In genomic region chr7:152202056-152202455, GRCh38 we compare ENCODE assay signal across 20 cellular contexts.
A peak's percentile ranks its signal among the peaks of the same experiment; 100 is the strongest.
DNase-seq lines count a peak whose midpoint lies in the region; ATAC-seq and TF ChIP-seq lines count a peak whose summit lies in the region.
"Had no signal": no experiment of that assay in that cellular context is flagged by ENCODE, and none has a peak within 500 bp of the region (broad histone marks: within the 10 kb centered on the region; RNA-seq: fewer than 3 reads in every experiment).

No MANE protein-coding gene starts in this region.

- H3K79me2 ChIP-seq in osteoblast (ENCODE audit: insufficient read depth, low read length): no peaks in the 10 kb centered on the region

- POLR2A ChIA-PET in activated CD4-positive, alpha-beta memory T cell treated with anti-CD3 and anti-CD28 coated beads, Interleukin-2, amount 10 ng/mL, durations not matched to agents 7 days and 5 days (lab: Charles Lee): no interaction called here

- no peak overlapping the region for H3K27ac Mint-ChIP-seq in activated CD4-positive, alpha-beta memory T cell treated with anti-CD3 and anti-CD28 coated beads, Interleukin-2, amount 10 ng/mL, durations not matched to agents 7 days and 5 days
- H3K27ac Mint-ChIP-seq: activated CD4-positive, alpha-beta T cell treated with anti-CD3 and anti-CD28 coated beads, Interleukin-2, amount 10 ng/mL, durations not matched to agents 24 days and 14 days had no signal

- H3K4me1 ChIP-seq in RWPE2 (ENCODE audit: insufficient read depth, poor library complexity, severe bottlenecking) (peaks cover 22% of the 10 kb centered on the region), osteoblast (ENCODE audit: insufficient read depth, low read length) (peaks cover 18% of the 10 kb centered on the region)
- H3K4me1 ChIP-seq: colonic mucosa, esophagus muscularis mucosa, uterus had no signal

- peaks cover 33% of the 10 kb centered on the region for H3K36me3 Mint-ChIP-seq in activated CD4-positive, alpha-beta memory T cell treated with anti-CD3 and anti-CD28 coated beads, Interleukin-2, amount 10 ng/mL, durations not matched to agents 7 days and 5 days (ENCODE audit: low read depth)

- no peaks in the 10 kb centered on the region for H3K9me3 ChIP-seq in RWPE2 (ENCODE audit: severe bottlenecking)
- no peaks in the 10 kb centered on the region for H3K9me3 ChIP-seq in osteoblast (ENCODE audit: low read depth, low read length)
- H3K9me3 ChIP-seq: colonic mucosa, esophagus muscularis mucosa, HAP-1, uterus had no signal

- H3K27me3 ChIP-seq in RWPE2 (ENCODE audit: insufficient read depth, poor library complexity, severe bottlenecking) (no peaks in the 10 kb centered on the region), osteoblast (ENCODE audit: insufficient read depth, low read length) (no peaks in the 10 kb centered on the region)
- H3K27me3 ChIP-seq: colonic mucosa, esophagus muscularis mucosa, uterus had no signal

- H2AFZ ChIP-seq in osteoblast (ENCODE audit: low read length): no peak overlapping the region

- TF ChIP-seq CTCF in RWPE2 (IDR thresholded peaks at IDR 0.05; ENCODE audit: poor library complexity, severe bottlenecking) (no peak), osteoblast (IDR thresholded peaks at IDR 0.05; ENCODE audit: extremely low read depth, low read depth, low read length) (no peak)

- DNase-seq in COLO829 (ENCODE audit: low spot score) (peak; percentile 8), RWPE2 (ENCODE audit: low spot score) (no peak), fibroblast of gingiva (ENCODE audit: low read depth) (peak; percentile 60), osteoblast (ENCODE audit: insufficient read length, low spot score, missing footprints) (peak; percentile 41), retina (no peak), NCI-H2196 treated with DMSO at 0.1 percent for 48 hours (lab: John Stamatoyannopoulos, UW; ENCODE audit: unreplicated experiment) (no peak)
- no peak for DNase-seq in activated CD4-positive, alpha-beta memory T cell treated with anti-CD3 and anti-CD28 coated beads, Interleukin-2, amount 10 ng/mL, durations not matched to agents 7 days and 5 days
- DNase-seq: activated CD4-positive, alpha-beta T cell treated with anti-CD3 and anti-CD28 coated beads, Interleukin-2, amount 10 ng/mL, durations not matched to agents 24 days and 14 days; C1 segment of cervical spinal cord; colonic mucosa; DMS79; NCI-H1092 treated with DMSO at 0.1 percent for 48 hours; NCI-H226; stimulated activated naive CD8-positive, alpha-beta T cell treated with anti-CD3 and anti-CD28 coated beads, Interleukin-15, amount 100 ng/mL, for 72 hours; T1000; uterus had no signal

- no peak overlapping the region for H3K4me2 ChIP-seq in osteoblast (ENCODE audit: insufficient read depth, low read length)

- no peaks in the 10 kb centered on the region for H3K9me3 Mint-ChIP-seq in activated CD4-positive, alpha-beta memory T cell treated with anti-CD3 and anti-CD28 coated beads, Interleukin-2, amount 10 ng/mL, durations not matched to agents 7 days and 5 days
- H3K9me3 Mint-ChIP-seq: activated CD4-positive, alpha-beta T cell treated with anti-CD3 and anti-CD28 coated beads, Interleukin-2, amount 10 ng/mL, durations not matched to agents 24 days and 14 days; stimulated activated naive CD8-positive, alpha-beta T cell treated with anti-CD3 and anti-CD28 coated beads, Interleukin-15, amount 100 ng/mL, for 72 hours had no signal

- no peaks in the 10 kb centered on the region for H3K4me1 Mint-ChIP-seq in activated CD4-positive, alpha-beta memory T cell treated with anti-CD3 and anti-CD28 coated beads, Interleukin-2, amount 10 ng/mL, durations not matched to agents 7 days and 5 days
- H3K4me1 Mint-ChIP-seq: activated CD4-positive, alpha-beta T cell treated with anti-CD3 and anti-CD28 coated beads, Interleukin-2, amount 10 ng/mL, durations not matched to agents 24 days and 14 days; stimulated activated naive CD8-positive, alpha-beta T cell treated with anti-CD3 and anti-CD28 coated beads, Interleukin-15, amount 100 ng/mL, for 72 hours had no signal

- peaks cover 47% of the 10 kb centered on the region for H3K36me3 ChIP-seq in RWPE2 (ENCODE audit: low read depth)
- peaks cover 18% of the 10 kb centered on the region for H3K36me3 ChIP-seq in osteoblast (ENCODE audit: insufficient read depth, low read length)
- H3K36me3 ChIP-seq: colonic mucosa, uterus had no signal

- CTCF ChIA-PET in activated CD4-positive, alpha-beta memory T cell treated with anti-CD3 and anti-CD28 coated beads, Interleukin-2, amount 10 ng/mL, durations not matched to agents 7 days and 5 days (lab: Charles Lee): interaction anchor here (0.7 kb wide), 1 partner anchor 57 kb away, joined by 6 read pairs; no protein-coding TSS in a partner anchor

- H3K27ac ChIP-seq in RWPE2 (ENCODE audit: poor library complexity, severe bottlenecking) (no peak overlapping the region), osteoblast (ENCODE audit: low read depth, low read length) (no peak overlapping the region)
- H3K27ac ChIP-seq: colonic mucosa, esophagus muscularis mucosa, skin epidermis had no signal

- no peak overlapping the region for H3K4me3 Mint-ChIP-seq in activated CD4-positive, alpha-beta memory T cell treated with anti-CD3 and anti-CD28 coated beads, Interleukin-2, amount 10 ng/mL, durations not matched to agents 7 days and 5 days
- H3K4me3 Mint-ChIP-seq: activated CD4-positive, alpha-beta T cell treated with anti-CD3 and anti-CD28 coated beads, Interleukin-2, amount 10 ng/mL, durations not matched to agents 24 days and 14 days; stimulated activated naive CD8-positive, alpha-beta T cell treated with anti-CD3 and anti-CD28 coated beads, Interleukin-15, amount 100 ng/mL, for 72 hours had no signal

- H3K4me3 ChIP-seq in RWPE2 (ENCODE audit: severe bottlenecking) (no peak overlapping the region), osteoblast (ENCODE audit: insufficient read depth, low read length) (no peak overlapping the region)
- H3K4me3 ChIP-seq: colonic mucosa, esophagus muscularis mucosa, HAP-1, skin epidermis, uterus had no signal

- H4K20me1 ChIP-seq in osteoblast (ENCODE audit: insufficient read depth, low read length): no peaks in the 10 kb centered on the region

- peak; percentile 73 for ATAC-seq in RWPE2 (ENCODE audit: low read depth)
- no peak for ATAC-seq in GM21619 (IDR thresholded peaks at IDR 0.05; ENCODE audit: unreplicated experiment)
- ATAC-seq: stimulated activated naive CD8-positive, alpha-beta T cell treated with anti-CD3 and anti-CD28 coated beads, Interleukin-15, amount 100 ng/mL, for 72 hours had no signal

- H3K27me3 Mint-ChIP-seq in activated CD4-positive, alpha-beta memory T cell treated with anti-CD3 and anti-CD28 coated beads, Interleukin-2, amount 10 ng/mL, durations not matched to agents 7 days and 5 days: no peaks in the 10 kb centered on the region
- H3K27me3 Mint-ChIP-seq: activated CD4-positive, alpha-beta T cell treated with anti-CD3 and anti-CD28 coated beads, Interleukin-2, amount 10 ng/mL, durations not matched to agents 24 days and 14 days; stimulated activated naive CD8-positive, alpha-beta T cell treated with anti-CD3 and anti-CD28 coated beads, Interleukin-15, amount 100 ng/mL, for 72 hours had no signal

Comparison
In these comparisons a context has a peak if more than half of its experiments do, and no peak if none do; other contexts are left out.
1. DNase-seq: peak in COLO829 (single experiment), fibroblast of gingiva (single experiment) and osteoblast (single experiment); none in RWPE2 (single experiment), activated CD4-positive, alpha-beta memory T cell treated with anti-CD3 and anti-CD28 coated beads, Interleukin-2, amount 10 ng/mL, durations not matched to agents 7 days and 5 days (single experiment), retina (single experiment) and NCI-H2196 treated with DMSO at 0.1 percent for 48 hours (single experiment).